Comparison of ENCODE assay signal across 24 cellular contexts in the genomic region with DNA sequence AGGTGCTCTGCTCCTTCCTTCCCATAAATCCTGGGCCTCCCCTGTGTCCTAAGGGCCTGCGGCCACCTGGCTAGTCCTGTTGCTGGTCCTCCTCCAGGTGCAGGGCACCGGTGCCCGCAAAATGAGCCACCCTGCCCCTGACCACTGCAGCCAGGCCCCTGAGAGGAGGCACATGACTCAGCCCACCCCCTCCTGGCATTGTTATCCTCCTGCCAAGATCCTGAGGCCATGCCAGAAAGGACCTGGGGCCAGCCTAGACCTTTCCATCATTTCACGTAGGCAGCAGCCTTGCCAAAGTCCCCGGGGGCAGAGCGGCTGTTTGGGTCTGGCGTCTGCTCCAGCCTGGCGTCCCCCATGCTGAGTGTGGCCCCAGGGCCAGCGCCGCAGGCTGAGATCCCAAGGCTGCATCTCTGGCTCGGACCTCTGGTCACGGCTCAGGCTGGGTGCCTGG.
DNase-seq lines count a peak whose midpoint lies in the region; ATAC-seq, FAIRE-seq and TF ChIP-seq lines count a peak whose summit lies in the region.
"Had no signal": no experiment of that assay in that cellular context is flagged by ENCODE, and none has a peak within 500 bp of the region (broad histone marks: within the 10 kb centered on the region; RNA-seq: fewer than 3 reads in every experiment).

No MANE protein-coding gene starts in this region.

- TF ChIP-seq POLR2A in right lobe of liver (IDR thresholded peaks at IDR 0.05), result no peak
- no peak for TF ChIP-seq POLR2A in HepG2 (IDR thresholded peaks at IDR 0.05; ENCODE audit: insufficient read depth in 1 of 2, low read depth in 2 of 2, low read length in 2 of 2)

- H3K27ac ChIP-seq in right lobe of liver (no peak overlapping the region), HepG2 (ENCODE audit: extremely low read length, insufficient read depth, low read length) (no peak overlapping the region)
- H3K27ac ChIP-seq: testis had no signal

- no peak for ATAC-seq in right lobe of liver
- no peak for ATAC-seq in HepG2
- ATAC-seq in left cardiac atrium, result no peak
- no peak for ATAC-seq in omental fat pad (ENCODE audit: low FRiP score)
- ATAC-seq: GM12878; stimulated activated naive CD8-positive, alpha-beta T cell treated with anti-CD3 and anti-CD28 coated beads, Interleukin-15, Interleukin-2, amounts not matched to agents 100 U/mL and 50 U/mL, for 24 hours had no signal

- H3K4me3 ChIP-seq in right lobe of liver (no peak overlapping the region), HepG2 (replicated peaks in 1 of 3; ENCODE audit: insufficient read depth in 1 of 3, low read depth in 2 of 3, low read length in 3 of 3) (no peak overlapping the region)
- H3K4me3 ChIP-seq: GM12878, testis had no signal

- no peak overlapping the region for H3K4me2 ChIP-seq in HepG2 (ENCODE audit: low read depth, low read length)

- WGBS in right lobe of liver (ENCODE audit: insufficient coverage, low coverage, low lambda C conversion rate, missing lambda C conversion rate), result no CpG with 5 or more reads among the region's 12 CpGs
- WGBS in HepG2 (ENCODE audit: low lambda C conversion rate), result 98% methylated on average over 9 of the region's 12 CpGs

- H3K27me3 ChIP-seq in right lobe of liver, result no peaks in the 10 kb centered on the region
- no peaks in the 10 kb centered on the region for H3K27me3 ChIP-seq in HepG2 (ENCODE audit: control insufficient read depth in 1 of 2, insufficient read depth in 2 of 2, low read length in 2 of 2)
- H3K27me3 ChIP-seq: testis had no signal

- peak in 2 of 3 donors; percentile 37 to 55 for DNase-seq in right lobe of liver
- no peak for DNase-seq in HepG2 (ENCODE audit: low spot score)
- DNase-seq in left cardiac atrium, result peak; percentile 6
- DNase-seq in posterior cingulate gyrus, result peak in 6 of 10 donors; percentile 0 to 76 (median 12)
- no peak for DNase-seq in omental fat pad (ENCODE audit: low spot score)
- DNase-seq in dedifferentiated amniotic fluid mesenchymal stem cell (ENCODE audit: extremely low spot score), result no peak
- no peak for DNase-seq in NCI-H345 (lab: John Stamatoyannopoulos, UW)
- DNase-seq: activated CD4-positive, alpha-beta T cell treated with anti-CD3 and anti-CD28 coated beads, Interleukin-2, amount 50 U/mL, for 48 hours; activated CD4-positive, CD25-positive, alpha-beta regulatory T cell treated with anti-CD3 and anti-CD28 coated beads, Interleukin-2, amount 50 U/mL, for 72 hours; activated CD8-positive, alpha-beta memory T cell treated with anti-CD3 and anti-CD28 coated beads, Interleukin-2, amount 50 U/mL, for 48 hours; activated naive CD8-positive, alpha-beta T cell treated with anti-CD3 and anti-CD28 coated beads for 36 hours; central memory CD4-positive, alpha-beta T cell; DMS153; erythroblast; NCI-H1436 treated with DMSO at 0.1 percent for 48 hours; occipital lobe; SHP77 treated with DMSO at 0.1 percent for 48 hours; stimulated activated CD4-positive, alpha-beta T cell treated with anti-CD3 and anti-CD28 coated beads, Interleukin-2, amount 100 ng/mL, for 24 hours; stimulated activated naive CD8-positive, alpha-beta T cell treated with anti-CD3 and anti-CD28 coated beads, Interleukin-15, Interleukin-2, amounts not matched to agents 100 U/mL and 50 U/mL, for 24 hours; T-helper 2 cell; testis had no signal

- TF ChIP-seq RAD21 in HepG2 (CRISPR knock-in tag; IDR thresholded peaks at IDR 0.05), result no peak

- intact Hi-C loops in right lobe of liver (cut with DNase I) (no loop called here), HepG2 (cut with micrococcal nuclease; ENCODE audit: unreplicated experiment) (no loop called here), left cardiac atrium (cut with DNase I) (no loop called here), posterior cingulate gyrus (cut with DNase I) (no loop called here)

- FAIRE-seq in HepG2 (lab: Jason Lieb, UNC), result no peak
- FAIRE-seq: GM12878, islet of Langerhans, urothelium cell line had no signal

- H2AFZ ChIP-seq in HepG2 (ENCODE audit: low read length), result no peak overlapping the region

- H3K9ac ChIP-seq in HepG2 (ENCODE audit: insufficient read depth, low read depth, low read length), result no peak overlapping the region

- in situ Hi-C loops in HepG2 (cut with HindIII; ENCODE audit: extremely low pct_ligation_motif_present, low pct_unique_long_range_greater_than_20kb), result no loop called here

- 0 out of 2 replicates have a peak, but pooled peaks cover 2% of the 10 kb centered on the region for H4K20me1 ChIP-seq in HepG2 (ENCODE audit: insufficient read depth, low read length)

- H3K36me3 ChIP-seq in right lobe of liver (no peaks in the 10 kb centered on the region), HepG2 (replicated peaks in 1 of 2; ENCODE audit: control insufficient read depth in 1 of 2, insufficient read depth in 2 of 2, low read length in 2 of 2) (no peaks in the 10 kb centered on the region)

- no peak for TF ChIP-seq CTCF in right lobe of liver (IDR thresholded peaks at IDR 0.05)
- no peak for TF ChIP-seq CTCF in HepG2 (CRISPR knock-in tag; IDR thresholded peaks at IDR 0.05)
- no peak for TF ChIP-seq CTCF in omental fat pad (IDR thresholded peaks at IDR 0.05)

- no peaks in the 10 kb centered on the region for H3K4me1 ChIP-seq in right lobe of liver
- peaks cover 13% of the 10 kb centered on the region for H3K4me1 ChIP-seq in HepG2 (ENCODE audit: insufficient read depth, low read length)
- H3K4me1 ChIP-seq: testis had no signal

- H3K79me2 ChIP-seq in HepG2 (ENCODE audit: insufficient read depth, low read length), result no peaks in the 10 kb centered on the region

- CTCF ChIA-PET in HepG2 (lab: Yijun Ruan, JAX; ENCODE audit: low intra/inter-chr PET ratio, low total read pairs), result no interaction called here

- POLR2A ChIA-PET in HepG2 (lab: Yijun Ruan, JAX), result no interaction called here

- H3K9me3 ChIP-seq in right lobe of liver (no peaks in the 10 kb centered on the region), HepG2 (ENCODE audit: low read length) (no peaks in the 10 kb centered on the region)
- H3K9me3 ChIP-seq: testis had no signal

- no TSS peak for BruUV-seq in HepG2 (replicated peaks; lab: Mats Ljungman, UMichigan)

- TF ChIP-seq EP300 in HepG2 (IDR thresholded peaks at IDR 0.05; ENCODE audit: low read depth in 2 of 2, low read length in 2 of 2), result no peak
- TF ChIP-seq EP300 in HepG2 (CRISPR knock-in tag; IDR thresholded peaks at IDR 0.05; ENCODE audit: borderline replicate concordance), result no peak

TF ChIP-seq in HepG2, 621 proteins besides CTCF, POLR2A, EP300 and RAD21:
- TF ChIP-seq, protein P1, sequence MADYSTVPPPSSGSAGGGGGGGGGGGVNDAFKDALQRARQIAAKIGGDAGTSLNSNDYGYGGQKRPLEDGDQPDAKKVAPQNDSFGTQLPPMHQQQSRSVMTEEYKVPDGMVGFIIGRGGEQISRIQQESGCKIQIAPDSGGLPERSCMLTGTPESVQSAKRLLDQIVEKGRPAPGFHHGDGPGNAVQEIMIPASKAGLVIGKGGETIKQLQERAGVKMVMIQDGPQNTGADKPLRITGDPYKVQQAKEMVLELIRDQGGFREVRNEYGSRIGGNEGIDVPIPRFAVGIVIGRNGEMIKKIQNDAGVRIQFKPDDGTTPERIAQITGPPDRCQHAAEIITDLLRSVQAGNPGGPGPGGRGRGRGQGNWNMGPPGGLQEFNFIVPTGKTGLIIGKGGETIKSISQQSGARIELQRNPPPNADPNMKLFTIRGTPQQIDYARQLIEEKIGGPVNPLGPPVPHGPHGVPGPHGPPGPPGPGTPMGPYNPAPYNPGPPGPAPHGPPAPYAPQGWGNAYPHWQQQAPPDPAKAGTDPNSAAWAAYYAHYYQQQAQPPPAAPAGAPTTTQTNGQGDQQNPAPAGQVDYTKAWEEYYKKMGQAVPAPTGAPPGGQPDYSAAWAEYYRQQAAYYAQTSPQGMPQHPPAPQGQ (CRISPR knock-in tag; IDR thresholded peaks at IDR 0.05; ENCODE audit: borderline replicate concordance), result no peak
- TF ChIP-seq AGO2 (optimal IDR thresholded peaks at IDR 0.05; ENCODE audit: low read depth, low read length), result no peak

Comparison
In these comparisons a context has a peak if more than half of its experiments do, and no peak if none do; other contexts are left out.
1. DNase-seq: peak in right lobe of liver (2 of 3), left cardiac atrium (single experiment) and posterior cingulate gyrus (6 of 10); none in HepG2 (single experiment), omental fat pad (single experiment), dedifferentiated amniotic fluid mesenchymal stem cell (single experiment) and NCI-H345 (single experiment).